15 cellular contexts compared by ENCODE assay signal in genomic region chr1:58065520-58065919, GRCh38.
A peak's percentile ranks its signal among the peaks of the same experiment; 100 is the strongest.
DNase-seq lines count a peak whose midpoint lies in the region; ATAC-seq and TF ChIP-seq lines count a peak whose summit lies in the region.
"Had no signal": no experiment of that assay in that cellular context is flagged by ENCODE, and none has a peak within 500 bp of the region (broad histone marks: within the 10 kb centered on the region; RNA-seq: fewer than 3 reads in every experiment).

No MANE protein-coding gene starts in this region.

- TF ChIP-seq CTCF in GM20000 (IDR thresholded peaks at IDR 0.05; ENCODE audit: extremely low read depth, missing control alignments): no peak

- DNase-seq in ELF-1 (ENCODE audit: low read depth, low spot score): peak; percentile 60
- peak; percentile 32 for DNase-seq in GM20000 (ENCODE audit: low spot score)
- DNase-seq in islet precursor cell: peak; percentile 68
- no peak for DNase-seq in cerebellar cortex (ENCODE audit: low spot score)
- DNase-seq in glomerular visceral epithelial cell (ENCODE audit: extremely low spot score): no peak
- DNase-seq: activated naive CD4-positive, alpha-beta T cell; left lung; NCI-H1436 treated with DMSO at 0.1 percent for 48 hours; NCI-H510A; psoas muscle; RPMI8226; T-helper 1 cell had no signal

- peak; percentile 26; the same call in 1 of the 3 replicates for ATAC-seq in SK-N-SH treated with all-trans-retinoic acid at 6 μM for 48 hours
- ATAC-seq in GM21381 (IDR thresholded peaks at IDR 0.05; ENCODE audit: unreplicated experiment): no peak
- no peak for ATAC-seq in esophagus mucosa
- ATAC-seq: left lung, psoas muscle had no signal

TF ChIP-seq in SK-N-SH treated with all-trans-retinoic acid at 6 μM for 48 hours, 23 proteins besides CTCF, POLR2A, EP300 and RAD21:
- TF ChIP-seq OSR1 (CRISPR knock-in tag; IDR thresholded peaks at IDR 0.05): no peak
- TF ChIP-seq ISL1 (CRISPR knock-in tag; IDR thresholded peaks at IDR 0.05): no peak

Comparison
In these comparisons a context has a peak if more than half of its experiments do, and no peak if none do; other contexts are left out.
1. DNase-seq: peak in ELF-1 (single experiment), GM20000 (single experiment) and islet precursor cell (single experiment); none in cerebellar cortex (single experiment) and glomerular visceral epithelial cell (single experiment).